23 cellular contexts compared by ENCODE assay signal in genomic region chr13:33842207-33842606, GRCh38. TPM values are rescaled to one million over a fixed set of nuclear protein-coding genes. Genes with fewer than 3 reads are reported as not detected.
DNase-seq lines count a peak whose midpoint lies in the region; ATAC-seq, FAIRE-seq and TF ChIP-seq lines count a peak whose summit lies in the region.
"Had no signal": no experiment of that assay in that cellular context is flagged by ENCODE, and none has a peak within 500 bp of the region (broad histone marks: within the 10 kb centered on the region; RNA-seq: fewer than 3 reads in every experiment).

No MANE protein-coding gene starts in this region.

- TF ChIP-seq POLR2A in GM12891 (IDR thresholded peaks at IDR 0.05; ENCODE audit: low read depth, low read length) (no peak), testis (IDR thresholded peaks at IDR 0.05) (no peak)

- H3K4me3 ChIP-seq in HEK293 (ENCODE audit: low read depth, low read length) = no peak overlapping the region
- no peak overlapping the region for H3K4me3 ChIP-seq in testis
- H3K4me3 ChIP-seq: GM12878, GM23338 had no signal

- no peak for DNase-seq in GM12891 (ENCODE audit: insufficient read length, low spot score)
- peak; percentile 32 for DNase-seq in amniotic epithelial cell (ENCODE audit: low read depth)
- peak; percentile 19 for DNase-seq in testis
- DNase-seq: ACHN; BE2C; C1 segment of cervical spinal cord; CD4-positive, CD25-positive, alpha-beta regulatory T cell; CD8-positive, alpha-beta memory T cell; COR-L47; DMS 273 treated with DMSO at 0.1 percent for 48 hours; DMS53; DND-41; EL; HCEC 1CT; KBM-7 had no signal

- CTCF ChIA-PET in HEK293 (lab: Yijun Ruan, JAX) = no interaction called here

- no peak for ATAC-seq in GM18498 (IDR thresholded peaks at IDR 0.05; ENCODE audit: unreplicated experiment)
- no peak for ATAC-seq in GM18867 (IDR thresholded peaks at IDR 0.05; ENCODE audit: unreplicated experiment)
- ATAC-seq: GM12878, GM23338 had no signal

- 65 to 76% methylated on average over 4 of the region's 4 CpGs for WGBS in testis, 2 donors

- no peaks in the 10 kb centered on the region for H3K4me1 ChIP-seq in HEK293 (ENCODE audit: control insufficient read depth, insufficient read depth, low read length)
- H3K4me1 ChIP-seq in testis = peaks cover 5% of the 10 kb centered on the region
- H3K4me1 ChIP-seq: BE2C had no signal

- TF ChIP-seq CTCF in HEK293 (tag by site-specific recombination; IDR thresholded peaks at IDR 0.05) (no peak), testis (IDR thresholded peaks at IDR 0.05) (no peak)

- POLR2A ChIA-PET in HEK293 (lab: Yijun Ruan, JAX) = no interaction called here

- FAIRE-seq in GM12891 (lab: Jason Lieb, UNC) = peak; percentile 71
- FAIRE-seq: A204.1, GM12878, H54, HTR-8/SVneo had no signal

- H3K36me3 ChIP-seq in HEK293 (ENCODE audit: control insufficient read depth in 2 of 2, insufficient read depth in 1 of 2, low read length in 2 of 2) = peaks cover 3 to 54% of the 10 kb centered on the region in 2 experiments; a peak in 1 of 3 replicates
- no peaks in the 10 kb centered on the region for H3K36me3 ChIP-seq in testis (ENCODE audit: low read depth, missing control alignments)

- no peaks in the 10 kb centered on the region for H3K27me3 ChIP-seq in testis
- H3K27me3 ChIP-seq: BE2C had no signal

- no peaks in the 10 kb centered on the region for H3K9me3 ChIP-seq in HEK293 (ENCODE audit: control insufficient read depth, insufficient read depth, low read depth, low read length)
- no peaks in the 10 kb centered on the region for H3K9me3 ChIP-seq in testis
- H3K9me3 ChIP-seq: BE2C had no signal

- intact Hi-C loops in testis (cut with DNase I; ENCODE audit: low total_unique reads) = no loop called here

- H3K27ac ChIP-seq in HEK293 (ENCODE audit: extremely low read depth, low read depth, low read length) (no peak overlapping the region), testis (peak overlapping the region in 1 of 2 donors; percentile 15)

TF ChIP-seq in GM12891, 5 proteins besides CTCF, POLR2A, EP300 and RAD21:
- TF ChIP-seq SPI1 (IDR thresholded peaks at IDR 0.05; ENCODE audit: low read depth, low read length) (no peak), POU2F2 (IDR thresholded peaks at IDR 0.05; ENCODE audit: low read depth, low read length) (no peak), TAF1 (IDR thresholded peaks at IDR 0.05; ENCODE audit: low read depth, low read length) (no peak), POLR2AphosphoS5 (IDR thresholded peaks at IDR 0.05; ENCODE audit: low read depth, low read length) (no peak), PAX5 (IDR thresholded peaks at IDR 0.05; ENCODE audit: insufficient read depth, low read length, severe bottlenecking) (no peak)

TF ChIP-seq in HEK293, 187 proteins besides CTCF, POLR2A, EP300 and RAD21:
- TF ChIP-seq ZNF433 (tag by site-specific recombination; IDR thresholded peaks at IDR 0.05; ENCODE audit: low read depth) (no peak), EGR2 (tag by site-specific recombination; IDR thresholded peaks at IDR 0.05; ENCODE audit: low read depth) (peak; percentile 77), ZNF174 (tag by site-specific recombination; IDR thresholded peaks at IDR 0.05) (no peak), ZSCAN5A (tag by site-specific recombination; IDR thresholded peaks at IDR 0.05) (no peak), REPIN1 (tag by site-specific recombination; IDR thresholded peaks at IDR 0.05; ENCODE audit: low read depth) (no peak), ZNF140 (tag by site-specific recombination; IDR thresholded peaks at IDR 0.05) (no peak), ZFHX2 (tag by site-specific recombination; conservative IDR thresholded peaks at IDR 0.05) (peak; percentile 67), ZNF16 (tag by site-specific recombination; IDR thresholded peaks at IDR 0.05; ENCODE audit: low read depth) (no peak)

RNA-seq across cellular contexts. Expression of gene RFC3, which starts 24.3 kb away (rescaled TPM):
- 29.8 TPM for polyA plus RNA-seq in GM12891 (2012; ENCODE audit: low read depth, missing spikeins)
- total RNA-seq in testis = 10 to 100 TPM; 35.1 to 42.2 TPM
- 20.2 TPM for polyA plus RNA-seq in testis (ENCODE audit: insufficient read depth, low read depth, low replicate concordance)
